Comparison of ENCODE assay signal across 1 cellular context in genomic region chr6:41161851-41162552, GRCh38.
TF ChIP-seq lines count a peak whose summit lies in the region.

No MANE protein-coding gene starts in this region.

TF ChIP-seq in GM23338, 12 proteins besides CTCF, POLR2A, EP300 and RAD21 (continued from another document):
- TF ChIP-seq ZNF462 (CRISPR knock-in tag; IDR thresholded peaks at IDR 0.05): no peak
- TF ChIP-seq NANOG (IDR thresholded peaks at IDR 0.05; ENCODE audit: borderline replicate concordance): no peak
- no peak for TF ChIP-seq REST (IDR thresholded peaks at IDR 0.05; ENCODE audit: unreplicated experiment)
- TF ChIP-seq ZNF114 (CRISPR knock-in tag; IDR thresholded peaks at IDR 0.05): no peak
- no peak for TF ChIP-seq POLR2AphosphoS5 (IDR thresholded peaks at IDR 0.05; ENCODE audit: low read depth)
- TF ChIP-seq JUNB (IDR thresholded peaks at IDR 0.05; ENCODE audit: unreplicated experiment): no peak
